8 cellular contexts compared by ENCODE assay signal in genomic region chr7:32891800-32892520, GRCh38. TPM values are rescaled to one million over a fixed set of nuclear protein-coding genes. Genes with fewer than 3 reads are reported as not detected.
DNase-seq lines count a peak whose midpoint lies in the region; ATAC-seq and TF ChIP-seq lines count a peak whose summit lies in the region.

No MANE protein-coding gene starts in this region.

- H3K36me3 Mint-ChIP-seq in CD4-positive, alpha-beta memory T cell: peaks cover 4 to 18% of the 10 kb centered on the region in 2 donors
- peaks cover 10% of the 10 kb centered on the region for H3K36me3 Mint-ChIP-seq in activated CD8-positive, alpha-beta T cell treated with anti-CD3 and anti-CD28 coated beads for 36 hours (ENCODE audit: low read depth)

- peak overlapping the region; percentile 95 to 100 (median 99) for H3K27ac Mint-ChIP-seq in CD4-positive, alpha-beta memory T cell
- H3K27ac Mint-ChIP-seq in activated CD8-positive, alpha-beta T cell treated with anti-CD3 and anti-CD28 coated beads for 36 hours: peak overlapping the region; percentile 100

- intact Hi-C loops in CD4-positive, alpha-beta memory T cell (cut with micrococcal nuclease): loop anchor here (1.0 to 2.0 kb wide), 6 partner anchors 13 to 402 kb away; partner anchors contain the start of genes AVL9, BBS9, LSM5 and NT5C3A
- intact Hi-C loops in activated CD8-positive, alpha-beta T cell treated with anti-CD3 and anti-CD28 coated beads for 36 hours (cut with micrococcal nuclease): loop anchor here (1.0 to 5.0 kb wide), 2 partner anchors 13 to 395 kb away; partner anchors contain the start of gene AVL9

- peak; percentile 96 to 98 (median 98) for DNase-seq in CD4-positive, alpha-beta memory T cell
- peak; percentile 99 for DNase-seq in HK-2 (ENCODE audit: unreplicated experiment)
- DNase-seq in NCI-H82 treated with DMSO at 0.1 percent for 48 hours (lab: John Stamatoyannopoulos, UW; ENCODE audit: unreplicated experiment): peak; percentile 94
- peak; percentile 99 for DNase-seq in activated CD8-positive, alpha-beta T cell treated with anti-CD3 and anti-CD28 coated beads for 36 hours
- peak; percentile 97 for DNase-seq in ecto neural progenitor cell (ENCODE audit: low spot score)
- DNase-seq in lung (ENCODE audit: low spot score): peak; percentile 98
- DNase-seq in stimulated activated CD4-positive, alpha-beta T cell treated with anti-CD3 and anti-CD28 coated beads, TNF-alpha, amount 100 ng/mL, for 4 hours (ENCODE audit: low read depth in 3 of 3): peak; percentile 92 to 98 (median 95)

- no peaks in the 10 kb centered on the region for H3K9me3 ChIP-seq in CD4-positive, alpha-beta memory T cell (ENCODE audit: control insufficient read depth in 1 of 2, low read length in 2 of 2)
- no peaks in the 10 kb centered on the region for H3K9me3 ChIP-seq in lung (ENCODE audit: control insufficient read depth in 2 of 2, insufficient read depth in 1 of 2, low read length in 1 of 2)

- 1% methylated on average over 45 to 84 of the region's 85 CpGs for WGBS in lung, 2 donors

- H3K36me3 ChIP-seq in CD4-positive, alpha-beta memory T cell (ENCODE audit: insufficient read depth, low read length): no peaks in the 10 kb centered on the region
- no peaks in the 10 kb centered on the region for H3K36me3 ChIP-seq in lung (ENCODE audit: control insufficient read depth in 2 of 2, insufficient read depth in 2 of 2, low read length in 2 of 2)

- H3K9me3 Mint-ChIP-seq in CD4-positive, alpha-beta memory T cell: peaks cover 0 to 5% (median 0%) of the 10 kb centered on the region in 8 donors
- no peaks in the 10 kb centered on the region for H3K9me3 Mint-ChIP-seq in activated CD8-positive, alpha-beta T cell treated with anti-CD3 and anti-CD28 coated beads for 36 hours

- ATAC-seq in GM19455 (IDR thresholded peaks at IDR 0.05; ENCODE audit: unreplicated experiment) (peak; percentile 50), lung (ENCODE audit: insufficient read depth, low FRiP score) (peak; percentile 88)
- ATAC-seq in activated CD8-positive, alpha-beta T cell treated with anti-CD3 and anti-CD28 coated beads for 36 hours: peak; percentile 69

- CTCF ChIA-PET in CD4-positive, alpha-beta memory T cell (lab: Charles Lee; ENCODE audit: partially characterized antibody): interaction anchor here (1.3 to 6.9 kb wide), 7 partner anchors 8 to 172 kb away, joined by 3 to 65 read pairs (median 5); partner anchors contain the start of gene NT5C3A
- CTCF ChIA-PET in activated CD8-positive, alpha-beta T cell treated with anti-CD3 and anti-CD28 coated beads for 36 hours (lab: Charles Lee): interaction anchor here (1.2 to 7.1 kb wide), 3 partner anchors 9 to 45 kb away, joined by 5 to 57 read pairs (median 9); no protein-coding TSS in a partner anchor

- POLR2A ChIA-PET in CD4-positive, alpha-beta memory T cell (lab: Charles Lee; ENCODE audit: partially characterized antibody): interaction anchor here (0.9 to 7.8 kb wide), 17 partner anchors 9 to 402 kb away, joined by 3 to 111 read pairs (median 19); partner anchors contain the start of genes AVL9, LSM5, NT5C3A and RP9
- POLR2A ChIA-PET in activated CD8-positive, alpha-beta T cell treated with anti-CD3 and anti-CD28 coated beads for 36 hours (lab: Charles Lee): interaction anchor here (1.0 to 5.0 kb wide), 9 partner anchors 10 to 402 kb away, joined by 3 to 25 read pairs (median 5); partner anchors contain the start of genes LSM5, NT5C3A and RP9

- H3K4me3 Mint-ChIP-seq in CD4-positive, alpha-beta memory T cell: peak overlapping the region; percentile 92 to 97 (median 94)
- H3K4me3 Mint-ChIP-seq in activated CD8-positive, alpha-beta T cell treated with anti-CD3 and anti-CD28 coated beads for 36 hours: peak overlapping the region; percentile 94

- H3K27me3 Mint-ChIP-seq in CD4-positive, alpha-beta memory T cell: no peaks in the 10 kb centered on the region
- H3K27me3 Mint-ChIP-seq in activated CD8-positive, alpha-beta T cell treated with anti-CD3 and anti-CD28 coated beads for 36 hours: no peaks in the 10 kb centered on the region

- H3K4me3 ChIP-seq in CD4-positive, alpha-beta memory T cell (ENCODE audit: low read length in 2 of 2): peak overlapping the region; percentile 80 to 83
- peak overlapping the region; percentile 93 for H3K4me3 ChIP-seq in lung

- peaks cover 46% of the 10 kb centered on the region for H3K4me1 ChIP-seq in CD4-positive, alpha-beta memory T cell (ENCODE audit: insufficient read depth, low read length)
- H3K4me1 ChIP-seq in lung (ENCODE audit: control insufficient read depth in 2 of 2, insufficient read depth in 2 of 2, low read length in 2 of 2): peaks cover 2 to 22% of the 10 kb centered on the region in 2 donors

- H3K27ac ChIP-seq in CD4-positive, alpha-beta memory T cell (ENCODE audit: low read depth, low read length): peak overlapping the region; percentile 99
- peak overlapping the region; percentile 95 to 100 for H3K27ac ChIP-seq in lung (ENCODE audit: low read depth in 1 of 2, low read length in 1 of 2)

- no peak for TF ChIP-seq CTCF in activated CD8-positive, alpha-beta T cell treated with anti-CD3 and anti-CD28 coated beads for 36 hours (IDR thresholded peaks at IDR 0.05)
- no peak for TF ChIP-seq CTCF in lung (IDR thresholded peaks at IDR 0.05; ENCODE audit: control extremely low read depth, extremely low read depth)

- peaks cover 37 to 59% (median 47%) of the 10 kb centered on the region in 4 donors for H3K4me1 Mint-ChIP-seq in CD4-positive, alpha-beta memory T cell
- peaks cover 43% of the 10 kb centered on the region for H3K4me1 Mint-ChIP-seq in activated CD8-positive, alpha-beta T cell treated with anti-CD3 and anti-CD28 coated beads for 36 hours (ENCODE audit: low read depth)

- H3K27me3 ChIP-seq in CD4-positive, alpha-beta memory T cell (ENCODE audit: insufficient read depth, low read length): no peaks in the 10 kb centered on the region
- H3K27me3 ChIP-seq in lung (ENCODE audit: control insufficient read depth, insufficient read depth): no peaks in the 10 kb centered on the region

RNA-seq across cellular contexts. Expression of gene KBTBD2, which starts 0.4 kb away (rescaled TPM):
- total RNA-seq in CD4-positive, alpha-beta memory T cell: 10 to 100 TPM; 61.5 to 64.3 TPM
- polyA plus RNA-seq in CD4-positive, alpha-beta memory T cell: 10 to 100 TPM; 27.4 to 39.0 TPM
- total RNA-seq in activated CD8-positive, alpha-beta T cell treated with anti-CD3 and anti-CD28 coated beads for 36 hours: 10 to 100 TPM; 22.4 to 23.0 TPM
- total RNA-seq in lung: 10 to 100 TPM; 24.5 to 80.5 TPM
- 10 to 100 TPM; 15.0 to 26.7 TPM for polyA plus RNA-seq in lung

Comparison
In these comparisons a context has a peak if more than half of its experiments do, and no peak if none do; other contexts are left out.
1. Peak in every context shown above with its lines: DNase-seq, ATAC-seq, H3K4me3 ChIP-seq and H3K27ac ChIP-seq.